In genomic region chr9:34591091-34591910, GRCh38 we compare ENCODE assay signal across 1 cellular context.
A peak's percentile ranks its signal among the peaks of the same experiment; 100 is the strongest.
TF ChIP-seq lines count a peak whose summit lies in the region.

No MANE protein-coding gene starts in this region.

TF ChIP-seq in HCT116, 20 proteins besides CTCF, POLR2A, EP300 and RAD21:
- no peak for TF ChIP-seq REST (IDR thresholded peaks at IDR 0.05; ENCODE audit: low read depth)
- peak; percentile 8 for TF ChIP-seq YY1 (IDR thresholded peaks at IDR 0.05; ENCODE audit: extremely low read depth, insufficient replicate concordance, low read depth, low read length)
